8 cellular contexts compared by ENCODE assay signal in the genomic region with DNA sequence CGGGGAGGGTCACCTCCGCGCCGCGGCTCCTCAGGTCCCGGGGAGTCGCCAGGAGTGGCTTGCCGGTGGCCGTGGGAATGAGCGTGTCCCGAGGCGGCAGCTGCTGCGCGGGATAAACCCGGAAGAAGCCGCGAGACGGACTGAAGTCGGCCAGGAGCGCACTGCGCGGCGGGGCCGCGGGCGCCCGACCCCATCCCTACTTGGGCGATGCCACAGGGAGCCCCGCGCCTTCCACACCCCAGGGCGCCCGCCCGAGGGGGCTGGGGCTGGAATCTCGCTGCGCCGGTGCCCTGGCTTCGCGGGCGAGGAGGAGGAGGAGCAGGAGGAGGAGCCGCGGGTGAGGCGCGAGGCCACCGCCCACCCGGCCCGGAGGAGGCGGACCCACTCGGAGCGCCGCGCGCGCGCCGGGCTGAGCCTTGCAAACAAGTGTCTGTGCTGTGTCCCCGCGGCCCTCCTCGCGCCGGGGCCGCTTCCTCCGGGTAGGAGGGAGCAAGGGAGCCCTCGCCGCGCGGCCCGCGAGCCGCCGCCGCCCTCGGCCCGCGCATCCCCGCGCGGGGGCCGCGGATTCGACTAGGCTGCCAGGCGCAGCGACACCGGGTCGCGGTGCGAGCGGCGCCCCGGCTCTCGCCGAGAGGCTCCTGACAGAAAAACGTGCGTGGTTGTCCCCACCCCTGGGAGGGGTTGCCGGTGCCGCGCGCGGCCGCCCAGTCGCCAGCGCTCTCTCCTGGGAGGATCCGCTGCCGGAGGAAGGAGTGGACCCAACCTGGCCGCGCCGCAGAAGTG. TPM values are rescaled to one million over a fixed set of nuclear protein-coding genes. Genes with fewer than 3 reads are reported as not detected.
DNase-seq lines count a peak whose midpoint lies in the region; TF ChIP-seq lines count a peak whose summit lies in the region.

Gene ZDHHC14, plus strand, starts transcription at position 412 of the 783 bp plus-strand sequence.

- peak within 1 kb of the TSS; percentile 72 for H3K27ac Mint-ChIP-seq in activated naive CD8-positive, alpha-beta T cell treated with anti-CD3 and anti-CD28 coated beads for 36 hours
- H3K27ac Mint-ChIP-seq in glutamatergic neuron (ENCODE audit: unreplicated experiment), result no peak within 1 kb of the TSS

- 0 to 1% (median 0%) methylated on average over 44 to 106 of the region's 106 CpGs for WGBS in ovary, 3 donors
- WGBS in thymus, result under 1% methylated on average over 106 of the region's 106 CpGs

- in situ Hi-C loops in HAP-1 (cut with MboI; ENCODE audit: low sequenced_read_pairs), result no loop called here

- intact Hi-C loops in ovary (cut with DNase I), result loop anchor here in 1 of 4 donors (5.0 kb wide), 1 partner anchor 56 kb away; no protein-coding TSS in a partner anchor

- peak within 1 kb of the TSS; percentile 71 for H3K4me3 ChIP-seq in HAP-1
- peak within 1 kb of the TSS; percentile 93 for H3K4me3 ChIP-seq in MG63
- H3K4me3 ChIP-seq in ovary, result peak within 1 kb of the TSS; percentile 78
- H3K4me3 ChIP-seq in thymus (ENCODE audit: low read length), result peak within 1 kb of the TSS; percentile 79

- no peaks in the 10 kb centered on the region for H3K27me3 ChIP-seq in HAP-1 (ENCODE audit: low read depth)
- H3K27me3 ChIP-seq in MG63, result no peaks in the 10 kb centered on the region
- no peaks in the 10 kb centered on the region for H3K27me3 ChIP-seq in ovary
- peaks cover 3% of the 10 kb centered on the region for H3K27me3 ChIP-seq in thymus (ENCODE audit: control insufficient read depth, insufficient read depth)

- H3K9me3 Mint-ChIP-seq in activated naive CD8-positive, alpha-beta T cell treated with anti-CD3 and anti-CD28 coated beads for 36 hours, result no peaks in the 10 kb centered on the region
- H3K9me3 Mint-ChIP-seq in glutamatergic neuron (ENCODE audit: unreplicated experiment), result peaks cover 4% of the 10 kb centered on the region

- peaks cover 7% of the 10 kb centered on the region for H3K36me3 Mint-ChIP-seq in activated naive CD8-positive, alpha-beta T cell treated with anti-CD3 and anti-CD28 coated beads for 36 hours
- no peaks in the 10 kb centered on the region for H3K36me3 Mint-ChIP-seq in glutamatergic neuron (ENCODE audit: unreplicated experiment)

- H3K36me3 ChIP-seq in HAP-1 (replicated peaks) (no peaks in the 10 kb centered on the region), MG63 (no peaks in the 10 kb centered on the region), ovary (no peaks in the 10 kb centered on the region), thymus (ENCODE audit: control insufficient read depth, insufficient read depth) (no peaks in the 10 kb centered on the region)

- H3K27ac ChIP-seq in ovary (peak within 1 kb of the TSS; percentile 83 to 93), thymus (ENCODE audit: low read depth) (peak within 1 kb of the TSS; percentile 80)

- peaks cover 36% of the 10 kb centered on the region for H3K4me1 Mint-ChIP-seq in activated naive CD8-positive, alpha-beta T cell treated with anti-CD3 and anti-CD28 coated beads for 36 hours
- peaks cover 36% of the 10 kb centered on the region for H3K4me1 Mint-ChIP-seq in glutamatergic neuron (ENCODE audit: low read depth, unreplicated experiment)

- H3K4me1 ChIP-seq in HAP-1 (peaks cover 10% of the 10 kb centered on the region), ovary (ENCODE audit: insufficient read depth) (peaks cover 4% of the 10 kb centered on the region), thymus (ENCODE audit: control insufficient read depth, insufficient read depth, low read length) (peaks cover 10% of the 10 kb centered on the region)

- peaks cover 17% of the 10 kb centered on the region for H3K27me3 Mint-ChIP-seq in activated naive CD8-positive, alpha-beta T cell treated with anti-CD3 and anti-CD28 coated beads for 36 hours
- no peaks in the 10 kb centered on the region for H3K27me3 Mint-ChIP-seq in glutamatergic neuron (ENCODE audit: unreplicated experiment)

- TF ChIP-seq CTCF in glutamatergic neuron (IDR thresholded peaks at IDR 0.05; ENCODE audit: partially characterized antibody, unreplicated experiment) (no peak), ovary (IDR thresholded peaks at IDR 0.05) (peak in 1 of 3 donors; percentile 4)

- H3K9me3 ChIP-seq in HAP-1 (no peaks in the 10 kb centered on the region), MG63 (no peaks in the 10 kb centered on the region), ovary (no peaks in the 10 kb centered on the region), thymus (ENCODE audit: control insufficient read depth) (no peaks in the 10 kb centered on the region)

- H3K4me3 Mint-ChIP-seq in activated naive CD8-positive, alpha-beta T cell treated with anti-CD3 and anti-CD28 coated beads for 36 hours, result peak within 1 kb of the TSS; percentile 85
- H3K4me3 Mint-ChIP-seq in glutamatergic neuron (ENCODE audit: unreplicated experiment), result peak within 1 kb of the TSS; percentile 85

- peak; percentile 84 for TF ChIP-seq POLR2A in ovary (IDR thresholded peaks at IDR 0.05)

- peak; percentile 96 for DNase-seq in GM03348 (ENCODE audit: low spot score)
- peak; percentile 65 to 91 for DNase-seq in HAP-1 (ENCODE audit: low spot score in 2 of 2)
- DNase-seq in MG63, result peak; percentile 89
- DNase-seq in SKM-1 treated with dmso at 0.1 percent for 144 hours (lab: John Stamatoyannopoulos, UW; ENCODE audit: unreplicated experiment), result peak; percentile 85
- peak; percentile 92 for DNase-seq in activated naive CD8-positive, alpha-beta T cell treated with anti-CD3 and anti-CD28 coated beads for 36 hours
- DNase-seq in glutamatergic neuron, result peak; percentile 86
- peak; percentile 85 to 89 (median 86) for DNase-seq in ovary

- no peak for TF ChIP-seq EP300 in ovary (IDR thresholded peaks at IDR 0.05)

RNA-seq across cellular contexts. Expression of gene ZDHHC14, which starts in this region (rescaled TPM):
- total RNA-seq in MG63 (2014; rRNA removed; shearing (Covaris generic); ENCODE audit: low replicate concordance), result 1.6 and 4.4 TPM in 2 replicates
- total RNA-seq in activated naive CD8-positive, alpha-beta T cell treated with anti-CD3 and anti-CD28 coated beads for 36 hours, result 1 to 10 TPM; 2.9 to 3.5 TPM
- total RNA-seq in glutamatergic neuron (ENCODE audit: unreplicated experiment) (5.1 TPM), ovary (1 to 10 TPM; 4.9 to 9.2 (median 5.9) TPM)
- polyA plus RNA-seq in ovary (10 to 100 TPM in 1 of 2 donors, 1 to 10 TPM in 1; 5.9 to 16.4 TPM), thymus (7.5 TPM)

Comparison
In these comparisons a context has a peak if more than half of its experiments do, and no peak if none do; other contexts are left out.
1. Peak in every context shown above with its lines: DNase-seq, H3K4me3 ChIP-seq and H3K27ac ChIP-seq.